8 cellular contexts compared by ENCODE assay signal in genomic region chr11:63680842-63681207, GRCh38. TPM values are rescaled to one million over a fixed set of nuclear protein-coding genes. Genes with fewer than 3 reads are reported as not detected.
DNase-seq lines count a peak whose midpoint lies in the region; ATAC-seq and TF ChIP-seq lines count a peak whose summit lies in the region.

No MANE protein-coding gene starts in this region.

- no peaks in the 10 kb centered on the region for H3K9me3 ChIP-seq in gastrocnemius medialis

- H3K27ac Mint-ChIP-seq in activated T-cell treated with anti-CD3 and anti-CD28 coated beads, Interleukin-2, amount 50 U/mL, for 72 hours, result peak overlapping the region; percentile 91

- H3K36me3 Mint-ChIP-seq in activated T-cell treated with anti-CD3 and anti-CD28 coated beads, Interleukin-2, amount 50 U/mL, for 72 hours (ENCODE audit: insufficient read depth in 2 of 2), result peaks cover 0 to 4% of the 10 kb centered on the region in 2 donors

- ATAC-seq in activated T-cell treated with anti-CD3 and anti-CD28 coated beads, Interleukin-2, amount 50 U/mL, for 72 hours (replicated peaks in 1 of 2), result peak; percentile 26 to 31
- ATAC-seq in gastrocnemius medialis (peak; percentile 7), GM19452 (IDR thresholded peaks at IDR 0.05; ENCODE audit: unreplicated experiment) (no peak)

- no peak for TF ChIP-seq POLR2A in gastrocnemius medialis (IDR thresholded peaks at IDR 0.05)

- H3K4me1 ChIP-seq in gastrocnemius medialis, result peaks cover 27 to 40% of the 10 kb centered on the region in 2 donors

- no peak for TF ChIP-seq CTCF in GM12864 (IDR thresholded peaks at IDR 0.05; ENCODE audit: low read depth, low read length, missing control alignments)
- TF ChIP-seq CTCF in gastrocnemius medialis (IDR thresholded peaks at IDR 0.05 in 4 of 5, conservative IDR thresholded peaks at IDR 0.05 in 1 of 5), result no peak

- H3K9me3 Mint-ChIP-seq in activated T-cell treated with anti-CD3 and anti-CD28 coated beads, Interleukin-2, amount 50 U/mL, for 72 hours, result no peaks in the 10 kb centered on the region

- H3K27me3 Mint-ChIP-seq in activated T-cell treated with anti-CD3 and anti-CD28 coated beads, Interleukin-2, amount 50 U/mL, for 72 hours (ENCODE audit: low read depth), result no peaks in the 10 kb centered on the region

- peak overlapping the region; percentile 97 to 99 (median 98) for H3K27ac ChIP-seq in gastrocnemius medialis

- DNase-seq in GM12864 (ENCODE audit: low read depth) (no peak), head of caudate nucleus (peak; percentile 24 to 91 (median 68)), gastrocnemius medialis (no peak), G401 (ENCODE audit: low spot score) (no peak), inferior parietal cortex (ENCODE audit: extremely low spot score) (no peak)
- DNase-seq in Jurkat, Clone E6-1 (ENCODE audit: low read depth, low spot score), result no peak
- DNase-seq in activated T-cell treated with anti-CD3 and anti-CD28 coated beads, Interleukin-2, amount 50 U/mL, for 72 hours, result peak; percentile 50

- H3K27me3 ChIP-seq in gastrocnemius medialis, result no peaks in the 10 kb centered on the region

- intact Hi-C loops in head of caudate nucleus (cut with DNase I), result loop anchor here (1.0 kb wide), 1 partner anchor 10 kb away; the partner anchor contains the start of gene ATL3
- intact Hi-C loops in gastrocnemius medialis (cut with DNase I; ENCODE audit: low total_unique reads), result loop anchor here (1.0 to 5.0 kb wide), 2 partner anchors 10 to 131 kb away; partner anchors contain the start of genes ATL3 and SPINDOC

- in situ Hi-C loops in gastrocnemius medialis (cut with MboI; ENCODE audit: low sequenced_read_pairs in 4 of 4) (no loop called here), G401 (cut with HindIII; ENCODE audit: low sequenced_read_pairs) (no loop called here)

- H3K4me3 ChIP-seq in GM12864 (ENCODE audit: low read depth, low read length) (peak overlapping the region; percentile 76), gastrocnemius medialis (peak overlapping the region; percentile 22 to 99 (median 96))
- peak overlapping the region; percentile 89 for H3K4me3 ChIP-seq in Jurkat, Clone E6-1 (ENCODE audit: low read length)

- H3K36me3 ChIP-seq in gastrocnemius medialis, result no peaks in the 10 kb centered on the region

- H3K4me1 Mint-ChIP-seq in activated T-cell treated with anti-CD3 and anti-CD28 coated beads, Interleukin-2, amount 50 U/mL, for 72 hours (ENCODE audit: low read depth), result peaks cover 28% of the 10 kb centered on the region

- peak overlapping the region; percentile 86 to 93 for H3K4me3 Mint-ChIP-seq in activated T-cell treated with anti-CD3 and anti-CD28 coated beads, Interleukin-2, amount 50 U/mL, for 72 hours

RNA-seq across cellular contexts. Expression of gene RTN3, which starts 0.5 kb away (rescaled TPM):
- 143 TPM for polyA plus RNA-seq in Jurkat, Clone E6-1 (2012; ENCODE audit: insufficient read depth, insufficient read length)
- 10 to 100 TPM; 89.9 to 91.3 TPM for total RNA-seq in activated T-cell treated with anti-CD3 and anti-CD28 coated beads, Interleukin-2, amount 50 U/mL, for 72 hours
- 100 to 1,000 TPM in 1 of 4 donors, 10 to 100 TPM in 3; 45.5 to 112 (median 86.0) TPM for total RNA-seq in gastrocnemius medialis
- total RNA-seq in G401 (2014; rRNA removed; shearing (Covaris generic)), result 78.3 and 80.5 TPM in 2 replicates

RNA-seq across cellular contexts. Expression of gene ATL3, which starts 9.6 kb away (rescaled TPM):
- 20.6 TPM for polyA plus RNA-seq in Jurkat, Clone E6-1 (2012; ENCODE audit: insufficient read depth, insufficient read length)
- 10 to 100 TPM; 42.6 to 47.0 TPM for total RNA-seq in activated T-cell treated with anti-CD3 and anti-CD28 coated beads, Interleukin-2, amount 50 U/mL, for 72 hours
- 10 to 100 TPM; 10.2 to 16.5 (median 12.4) TPM for total RNA-seq in gastrocnemius medialis
- total RNA-seq in G401 (2014; rRNA removed; shearing (Covaris generic)), result 26.0 and 40.0 TPM in 2 replicates

Comparison
In these comparisons a context has a peak if more than half of its experiments do, and no peak if none do; other contexts are left out.
1. DNase-seq: peak in activated T-cell treated with anti-CD3 and anti-CD28 coated beads, Interleukin-2, amount 50 U/mL, for 72 hours (2 of 2) and head of caudate nucleus (42 of 42); none in GM12864 (single experiment), Jurkat, Clone E6-1 (single experiment), gastrocnemius medialis (0 of 2), G401 (single experiment) and inferior parietal cortex (single experiment).
2. Peak in every context shown above with its lines, with median percentiles within 50 percentile points of each other: H3K4me3 ChIP-seq.